ENCODE assay signal across 1 cellular context in the genomic region with DNA sequence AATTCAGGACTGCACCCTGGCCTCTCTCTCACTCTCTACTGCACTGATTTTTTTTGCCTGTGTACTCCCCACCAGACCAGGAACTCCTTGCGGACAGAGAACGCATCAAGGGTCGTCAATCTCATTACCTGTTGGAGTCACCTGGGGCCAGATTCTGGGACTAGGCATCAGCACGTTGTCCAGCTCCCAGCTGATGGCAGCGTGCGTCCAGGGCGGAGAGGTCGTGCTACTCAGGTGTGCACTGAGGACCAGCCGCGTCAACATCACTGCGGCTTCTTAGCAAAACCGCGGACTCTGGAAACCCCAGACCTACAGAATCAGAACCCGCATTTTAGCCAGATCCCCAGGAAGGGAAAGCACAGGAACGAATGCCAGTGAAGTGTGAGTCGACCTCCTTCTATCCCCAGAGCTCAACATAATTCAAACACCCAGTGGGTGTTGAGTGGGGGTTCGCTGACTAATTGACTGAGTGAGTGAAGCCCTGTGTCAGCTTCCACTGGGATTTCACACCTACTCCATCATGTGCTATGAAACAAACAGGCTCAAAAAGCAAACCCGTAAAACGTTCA.
TF ChIP-seq lines count a peak whose summit lies in the region.

No MANE protein-coding gene starts in this region.

TF ChIP-seq in WTC11, 78 proteins besides CTCF, POLR2A, EP300 and RAD21 (continued from another document):
- TF ChIP-seq, protein P1, sequence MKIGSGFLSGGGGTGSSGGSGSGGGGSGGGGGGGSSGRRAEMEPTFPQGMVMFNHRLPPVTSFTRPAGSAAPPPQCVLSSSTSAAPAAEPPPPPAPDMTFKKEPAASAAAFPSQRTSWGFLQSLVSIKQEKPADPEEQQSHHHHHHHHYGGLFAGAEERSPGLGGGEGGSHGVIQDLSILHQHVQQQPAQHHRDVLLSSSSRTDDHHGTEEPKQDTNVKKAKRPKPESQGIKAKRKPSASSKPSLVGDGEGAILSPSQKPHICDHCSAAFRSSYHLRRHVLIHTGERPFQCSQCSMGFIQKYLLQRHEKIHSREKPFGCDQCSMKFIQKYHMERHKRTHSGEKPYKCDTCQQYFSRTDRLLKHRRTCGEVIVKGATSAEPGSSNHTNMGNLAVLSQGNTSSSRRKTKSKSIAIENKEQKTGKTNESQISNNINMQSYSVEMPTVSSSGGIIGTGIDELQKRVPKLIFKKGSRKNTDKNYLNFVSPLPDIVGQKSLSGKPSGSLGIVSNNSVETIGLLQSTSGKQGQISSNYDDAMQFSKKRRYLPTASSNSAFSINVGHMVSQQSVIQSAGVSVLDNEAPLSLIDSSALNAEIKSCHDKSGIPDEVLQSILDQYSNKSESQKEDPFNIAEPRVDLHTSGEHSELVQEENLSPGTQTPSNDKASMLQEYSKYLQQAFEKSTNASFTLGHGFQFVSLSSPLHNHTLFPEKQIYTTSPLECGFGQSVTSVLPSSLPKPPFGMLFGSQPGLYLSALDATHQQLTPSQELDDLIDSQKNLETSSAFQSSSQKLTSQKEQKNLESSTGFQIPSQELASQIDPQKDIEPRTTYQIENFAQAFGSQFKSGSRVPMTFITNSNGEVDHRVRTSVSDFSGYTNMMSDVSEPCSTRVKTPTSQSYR (CRISPR knock-in tag; IDR thresholded peaks at IDR 0.05), result no peak
- TF ChIP-seq NFE2L1 (CRISPR knock-in tag; IDR thresholded peaks at IDR 0.05) (no peak), ZBTB21 (CRISPR knock-in tag; IDR thresholded peaks at IDR 0.05; ENCODE audit: borderline replicate concordance) (no peak), ETV6 (CRISPR knock-in tag; IDR thresholded peaks at IDR 0.05) (no peak), NR2C2 (CRISPR knock-in tag; IDR thresholded peaks at IDR 0.05) (no peak), OVOL2 (CRISPR knock-in tag; IDR thresholded peaks at IDR 0.05; ENCODE audit: borderline replicate concordance) (no peak), MXD4 (CRISPR knock-in tag; IDR thresholded peaks at IDR 0.05; ENCODE audit: borderline replicate concordance) (no peak), ZNF232 (CRISPR knock-in tag; IDR thresholded peaks at IDR 0.05) (no peak), NR1H2 (CRISPR knock-in tag; IDR thresholded peaks at IDR 0.05) (no peak), EMX1 (CRISPR knock-in tag; IDR thresholded peaks at IDR 0.05) (no peak), FOXJ3 (CRISPR knock-in tag; IDR thresholded peaks at IDR 0.05; ENCODE audit: borderline replicate concordance) (no peak), SOX15 (CRISPR knock-in tag; IDR thresholded peaks at IDR 0.05) (no peak), TCF7 (CRISPR knock-in tag; IDR thresholded peaks at IDR 0.05; ENCODE audit: low read depth) (no peak)
- TF ChIP-seq, protein P2, sequence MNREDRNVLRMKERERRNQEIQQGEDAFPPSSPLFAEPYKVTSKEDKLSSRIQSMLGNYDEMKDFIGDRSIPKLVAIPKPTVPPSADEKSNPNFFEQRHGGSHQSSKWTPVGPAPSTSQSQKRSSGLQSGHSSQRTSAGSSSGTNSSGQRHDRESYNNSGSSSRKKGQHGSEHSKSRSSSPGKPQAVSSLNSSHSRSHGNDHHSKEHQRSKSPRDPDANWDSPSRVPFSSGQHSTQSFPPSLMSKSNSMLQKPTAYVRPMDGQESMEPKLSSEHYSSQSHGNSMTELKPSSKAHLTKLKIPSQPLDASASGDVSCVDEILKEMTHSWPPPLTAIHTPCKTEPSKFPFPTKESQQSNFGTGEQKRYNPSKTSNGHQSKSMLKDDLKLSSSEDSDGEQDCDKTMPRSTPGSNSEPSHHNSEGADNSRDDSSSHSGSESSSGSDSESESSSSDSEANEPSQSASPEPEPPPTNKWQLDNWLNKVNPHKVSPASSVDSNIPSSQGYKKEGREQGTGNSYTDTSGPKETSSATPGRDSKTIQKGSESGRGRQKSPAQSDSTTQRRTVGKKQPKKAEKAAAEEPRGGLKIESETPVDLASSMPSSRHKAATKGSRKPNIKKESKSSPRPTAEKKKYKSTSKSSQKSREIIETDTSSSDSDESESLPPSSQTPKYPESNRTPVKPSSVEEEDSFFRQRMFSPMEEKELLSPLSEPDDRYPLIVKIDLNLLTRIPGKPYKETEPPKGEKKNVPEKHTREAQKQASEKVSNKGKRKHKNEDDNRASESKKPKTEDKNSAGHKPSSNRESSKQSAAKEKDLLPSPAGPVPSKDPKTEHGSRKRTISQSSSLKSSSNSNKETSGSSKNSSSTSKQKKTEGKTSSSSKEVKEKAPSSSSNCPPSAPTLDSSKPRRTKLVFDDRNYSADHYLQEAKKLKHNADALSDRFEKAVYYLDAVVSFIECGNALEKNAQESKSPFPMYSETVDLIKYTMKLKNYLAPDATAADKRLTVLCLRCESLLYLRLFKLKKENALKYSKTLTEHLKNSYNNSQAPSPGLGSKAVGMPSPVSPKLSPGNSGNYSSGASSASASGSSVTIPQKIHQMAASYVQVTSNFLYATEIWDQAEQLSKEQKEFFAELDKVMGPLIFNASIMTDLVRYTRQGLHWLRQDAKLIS (CRISPR knock-in tag; IDR thresholded peaks at IDR 0.05; ENCODE audit: borderline replicate concordance), result no peak
- TF ChIP-seq, protein P3, sequence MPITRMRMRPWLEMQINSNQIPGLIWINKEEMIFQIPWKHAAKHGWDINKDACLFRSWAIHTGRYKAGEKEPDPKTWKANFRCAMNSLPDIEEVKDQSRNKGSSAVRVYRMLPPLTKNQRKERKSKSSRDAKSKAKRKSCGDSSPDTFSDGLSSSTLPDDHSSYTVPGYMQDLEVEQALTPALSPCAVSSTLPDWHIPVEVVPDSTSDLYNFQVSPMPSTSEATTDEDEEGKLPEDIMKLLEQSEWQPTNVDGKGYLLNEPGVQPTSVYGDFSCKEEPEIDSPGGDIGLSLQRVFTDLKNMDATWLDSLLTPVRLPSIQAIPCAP (CRISPR knock-in tag; IDR thresholded peaks at IDR 0.05), result no peak
- TF ChIP-seq, protein P4, sequence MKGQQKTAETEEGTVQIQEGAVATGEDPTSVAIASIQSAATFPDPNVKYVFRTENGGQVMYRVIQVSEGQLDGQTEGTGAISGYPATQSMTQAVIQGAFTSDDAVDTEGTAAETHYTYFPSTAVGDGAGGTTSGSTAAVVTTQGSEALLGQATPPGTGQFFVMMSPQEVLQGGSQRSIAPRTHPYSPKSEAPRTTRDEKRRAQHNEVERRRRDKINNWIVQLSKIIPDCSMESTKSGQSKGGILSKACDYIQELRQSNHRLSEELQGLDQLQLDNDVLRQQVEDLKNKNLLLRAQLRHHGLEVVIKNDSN (CRISPR knock-in tag; IDR thresholded peaks at IDR 0.05), result no peak
